In genomic region chr17:77308768-77309726, GRCh38 we compare ENCODE assay signal across 14 cellular contexts.
A peak's percentile ranks its signal among the peaks of the same experiment; 100 is the strongest.
DNase-seq lines count a peak whose midpoint lies in the region; TF ChIP-seq lines count a peak whose summit lies in the region.
"Had no signal": no experiment of that assay in that cellular context is flagged by ENCODE, and none has a peak within 500 bp of the region (broad histone marks: within the 10 kb centered on the region; RNA-seq: fewer than 3 reads in every experiment).

No MANE protein-coding gene starts in this region.

- no peaks in the 10 kb centered on the region for H3K36me3 Mint-ChIP-seq in nephron (ENCODE audit: low read depth)
- H3K36me3 Mint-ChIP-seq in activated naive CD4-positive, alpha-beta T cell treated with anti-CD3 and anti-CD28 coated beads, Interleukin-2, amount 10 ng/mL, durations not matched to agents 7 days and 5 days, result no peaks in the 10 kb centered on the region
- H3K36me3 Mint-ChIP-seq: CD4-positive, alpha-beta memory T cell had no signal

- H3K4me3 Mint-ChIP-seq in nephron, result peak overlapping the region in 2 of 3 experiments; percentile 24 to 47
- H3K4me3 Mint-ChIP-seq in activated naive CD4-positive, alpha-beta T cell treated with anti-CD3 and anti-CD28 coated beads, Interleukin-2, amount 10 ng/mL, durations not matched to agents 7 days and 5 days, result no peak overlapping the region
- H3K4me3 Mint-ChIP-seq: CD4-positive, alpha-beta memory T cell; endodermal cell had no signal

- peak; percentile 37 for DNase-seq in BE2C
- peak; percentile 52 to 62 for DNase-seq in NOMO-1 (lab: John Stamatoyannopoulos, UW; ENCODE audit: unreplicated experiment in 2 of 2)
- peak; percentile 30 to 51 for DNase-seq in erythroblast (lab: John Stamatoyannopoulos, UW)
- DNase-seq in OCI-M2 (lab: John Stamatoyannopoulos, UW; ENCODE audit: unreplicated experiment), result no peak
- DNase-seq in activated CD4-positive, alpha-beta T cell treated with anti-CD3 and anti-CD28 coated beads, Interleukin-2, amount 50 U/mL, for 4 hours, result no peak
- DNase-seq in stimulated activated CD4-positive, alpha-beta T cell treated with anti-CD3 and anti-CD28 coated beads, Interleukin-2, amount 100 ng/mL, for 24 hours, result no peak
- no peak for DNase-seq in activated naive CD4-positive, alpha-beta T cell treated with anti-CD3 and anti-CD28 coated beads, Interleukin-2, amount 10 ng/mL, durations not matched to agents 7 days and 5 days
- DNase-seq: CD4-positive, alpha-beta memory T cell; endodermal cell; NCI-H345; stimulated activated CD4-positive, alpha-beta T cell treated with anti-CD3 and anti-CD28 coated beads, Interleukin-15, amount 100 ng/mL, for 24 hours; T-helper 9 cell had no signal

- no peaks in the 10 kb centered on the region for H3K9me3 ChIP-seq in BE2C

- peaks cover 7% of the 10 kb centered on the region for H3K27me3 Mint-ChIP-seq in nephron (ENCODE audit: low read depth)
- H3K27me3 Mint-ChIP-seq in activated naive CD4-positive, alpha-beta T cell treated with anti-CD3 and anti-CD28 coated beads, Interleukin-2, amount 10 ng/mL, durations not matched to agents 7 days and 5 days, result peaks cover 70% of the 10 kb centered on the region

- no peaks in the 10 kb centered on the region for H3K36me3 ChIP-seq in BE2C

- no peaks in the 10 kb centered on the region for H3K9me3 Mint-ChIP-seq in nephron
- H3K9me3 Mint-ChIP-seq in activated naive CD4-positive, alpha-beta T cell treated with anti-CD3 and anti-CD28 coated beads, Interleukin-2, amount 10 ng/mL, durations not matched to agents 7 days and 5 days, result no peaks in the 10 kb centered on the region
- H3K9me3 Mint-ChIP-seq: activated T-helper 2 cell treated with anti-CD3 and anti-CD28 coated beads, Interferon-gamma antibody, Interleukin-2, Interleukin-4, amounts not matched to agents 10 μg/mL and 5 μg/mL and 100 μg/mL, durations not matched to agents 14 hours and 24 hours and 36 hours; CD4-positive, alpha-beta memory T cell; endodermal cell had no signal

- TF ChIP-seq CTCF in BE2C (IDR thresholded peaks at IDR 0.05; ENCODE audit: low read depth, low read length), result no peak
- TF ChIP-seq CTCF in nephron (IDR thresholded peaks at IDR 0.05; ENCODE audit: unreplicated experiment in 3 of 3), result no peak

- H3K27me3 ChIP-seq in BE2C, result no peaks in the 10 kb centered on the region

- peaks cover 8% of the 10 kb centered on the region for H3K4me1 ChIP-seq in BE2C

- no peak for TF ChIP-seq POLR2A in erythroblast (IDR thresholded peaks at IDR 0.05; ENCODE audit: low read length)

- CTCF ChIA-PET in activated naive CD4-positive, alpha-beta T cell treated with anti-CD3 and anti-CD28 coated beads, Interleukin-2, amount 10 ng/mL, durations not matched to agents 7 days and 5 days (lab: Charles Lee), result no interaction called here

- H3K27ac Mint-ChIP-seq in nephron, result peak overlapping the region; percentile 51 to 92 (median 90)
- H3K27ac Mint-ChIP-seq in activated naive CD4-positive, alpha-beta T cell treated with anti-CD3 and anti-CD28 coated beads, Interleukin-2, amount 10 ng/mL, durations not matched to agents 7 days and 5 days, result no peak overlapping the region
- H3K27ac Mint-ChIP-seq: activated T-helper 2 cell treated with anti-CD3 and anti-CD28 coated beads, Interferon-gamma antibody, Interleukin-2, Interleukin-4, amounts not matched to agents 10 μg/mL and 5 μg/mL and 100 μg/mL, durations not matched to agents 14 hours and 24 hours and 36 hours; endodermal cell had no signal

- H3K4me1 Mint-ChIP-seq in nephron, result peaks cover 67% of the 10 kb centered on the region
- no peaks in the 10 kb centered on the region for H3K4me1 Mint-ChIP-seq in activated naive CD4-positive, alpha-beta T cell treated with anti-CD3 and anti-CD28 coated beads, Interleukin-2, amount 10 ng/mL, durations not matched to agents 7 days and 5 days
- H3K4me1 Mint-ChIP-seq: CD4-positive, alpha-beta memory T cell had no signal

- no peak overlapping the region for H3K4me3 ChIP-seq in BE2C (ENCODE audit: low read depth, low read length)

Comparison
In these comparisons a context has a peak if more than half of its experiments do, and no peak if none do; other contexts are left out.
1. DNase-seq: peak in BE2C (single experiment), NOMO-1 (2 of 2) and erythroblast (2 of 2); none in OCI-M2 (single experiment), activated CD4-positive, alpha-beta T cell treated with anti-CD3 and anti-CD28 coated beads, Interleukin-2, amount 50 U/mL, for 4 hours (0 of 2), stimulated activated CD4-positive, alpha-beta T cell treated with anti-CD3 and anti-CD28 coated beads, Interleukin-2, amount 100 ng/mL, for 24 hours (0 of 2) and activated naive CD4-positive, alpha-beta T cell treated with anti-CD3 and anti-CD28 coated beads, Interleukin-2, amount 10 ng/mL, durations not matched to agents 7 days and 5 days (single experiment).